2 cellular contexts compared by ENCODE assay signal in genomic region chr1:89369331-89369730, GRCh38.
TF ChIP-seq lines count a peak whose summit lies in the region.

No MANE protein-coding gene starts in this region.

TF ChIP-seq in H1, 55 proteins besides CTCF, POLR2A, EP300 and RAD21:
- TF ChIP-seq RBBP5 (IDR thresholded peaks at IDR 0.05; ENCODE audit: borderline replicate concordance, low read depth, low read length) (no peak), CEBPB (IDR thresholded peaks at IDR 0.05; ENCODE audit: low read depth, low read length) (no peak), USF2 (IDR thresholded peaks at IDR 0.05; ENCODE audit: low read length) (no peak), CHD2 (IDR thresholded peaks at IDR 0.05; ENCODE audit: low read length) (no peak), TCF12 (IDR thresholded peaks at IDR 0.05; ENCODE audit: low read depth, low read length) (no peak), SRF (IDR thresholded peaks at IDR 0.05; ENCODE audit: low read depth, low read length) (no peak), TAF7 (optimal IDR thresholded peaks at IDR 0.05; ENCODE audit: borderline replicate concordance, low read depth, low read length) (no peak), TBP (IDR thresholded peaks at IDR 0.05; ENCODE audit: low read depth, low read length) (no peak)

TF ChIP-seq in HepG2, 621 proteins besides CTCF, POLR2A, EP300 and RAD21:
- TF ChIP-seq PAXIP1 (CRISPR knock-in tag; conservative IDR thresholded peaks at IDR 0.05), result no peak
- no peak for TF ChIP-seq ZNF674 (CRISPR knock-in tag; IDR thresholded peaks at IDR 0.05; ENCODE audit: low read depth)
- TF ChIP-seq ZBTB1 (CRISPR knock-in tag; IDR thresholded peaks at IDR 0.05; ENCODE audit: borderline replicate concordance), result no peak
- no peak for TF ChIP-seq ZNF703 (CRISPR knock-in tag; IDR thresholded peaks at IDR 0.05; ENCODE audit: borderline replicate concordance)
- no peak for TF ChIP-seq ELF1 (CRISPR knock-in tag; IDR thresholded peaks at IDR 0.05)
